Comparison of ENCODE assay signal across 1 cellular context in the genomic region with DNA sequence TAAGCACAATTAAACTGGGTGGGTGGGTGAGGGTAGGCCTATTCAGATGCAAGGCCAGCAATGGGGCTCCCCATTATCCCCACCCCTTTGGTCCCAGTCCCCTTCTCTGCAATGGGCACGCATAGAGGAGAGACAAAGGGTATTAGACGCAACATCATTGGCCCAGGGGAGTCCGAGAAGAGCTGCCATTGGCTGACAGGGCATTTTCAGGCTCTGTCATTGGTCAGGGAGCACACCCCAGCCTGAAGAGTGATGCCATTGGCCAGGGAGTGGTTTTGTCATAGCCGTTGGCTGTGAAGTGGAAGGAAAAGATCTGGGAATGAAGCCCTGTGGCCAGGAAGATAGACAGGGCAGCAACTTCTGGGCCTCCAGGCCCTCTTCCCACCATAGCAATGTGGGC.
TF ChIP-seq lines count a peak whose summit lies in the region.

No MANE protein-coding gene starts in this region.

TF ChIP-seq in HepG2, 621 proteins besides CTCF, POLR2A, EP300 and RAD21:
- TF ChIP-seq RFXANK (CRISPR knock-in tag; IDR thresholded peaks at IDR 0.05) (no peak), NFYC (CRISPR knock-in tag; IDR thresholded peaks at IDR 0.05) (peak; percentile 19; the same call in 1 of the 2 replicates)
